Comparison of ENCODE assay signal across 19 cellular contexts in genomic region chr7:3412871-3413270, GRCh38.
"Had no signal": no experiment of that assay in that cellular context is flagged by ENCODE, and none has a peak within 500 bp of the region (broad histone marks: within the 10 kb centered on the region; RNA-seq: fewer than 3 reads in every experiment).

No MANE protein-coding gene starts in this region.

- H3K4me1 Mint-ChIP-seq: memory B cell, natural killer cell had no signal

- DNase-seq: dorsolateral prefrontal cortex; effector CD4-positive, alpha-beta T cell; head of caudate nucleus; left ventricle myocardium superior; lower lobe of right lung; natural killer cell; occipital lobe; ovary; right lobe of liver; small intestine; stimulated activated CD4-positive, alpha-beta T cell treated with anti-CD3 and anti-CD28 coated beads, Interleukin-15, amount 100 ng/mL, for 24 hours; stimulated activated CD4-positive, alpha-beta T cell treated with anti-CD3 and anti-CD28 coated beads, Interleukin-2, amount 100 ng/mL, for 48 hours; stimulated activated naive CD4-positive, alpha-beta T cell; stimulated activated naive CD8-positive, alpha-beta T cell treated with anti-CD3 and anti-CD28 coated beads, Interleukin-15, amount 100 ng/mL, for 72 hours; transverse colon; upper lobe of right lung had no signal

- H3K27ac Mint-ChIP-seq: memory B cell; natural killer cell; stimulated activated naive CD8-positive, alpha-beta T cell treated with anti-CD3 and anti-CD28 coated beads, Interleukin-15, amount 100 ng/mL, for 72 hours had no signal

- H3K9me3 Mint-ChIP-seq: memory B cell; natural killer cell; stimulated activated naive CD8-positive, alpha-beta T cell treated with anti-CD3 and anti-CD28 coated beads, Interleukin-15, amount 100 ng/mL, for 72 hours had no signal

- H3K36me3 ChIP-seq: lower lobe of right lung, ovary, right lobe of liver, suprapubic skin, transverse colon, upper lobe of right lung, vagina had no signal

- H3K27me3 ChIP-seq: ovary, right lobe of liver, transverse colon, upper lobe of right lung, vagina had no signal

- H3K4me3 ChIP-seq: dorsolateral prefrontal cortex, lower lobe of right lung, ovary, right lobe of liver, suprapubic skin, transverse colon, upper lobe of right lung, vagina had no signal

- H3K4me3 Mint-ChIP-seq: memory B cell; natural killer cell; stimulated activated naive CD8-positive, alpha-beta T cell treated with anti-CD3 and anti-CD28 coated beads, Interleukin-15, amount 100 ng/mL, for 72 hours had no signal

- ATAC-seq: left ventricle myocardium superior; lower lobe of right lung; natural killer cell; right lobe of liver; stimulated activated naive CD8-positive, alpha-beta T cell treated with anti-CD3 and anti-CD28 coated beads, Interleukin-15, amount 100 ng/mL, for 72 hours; upper lobe of right lung had no signal

- H3K27ac ChIP-seq: dorsolateral prefrontal cortex, lower lobe of right lung, ovary, right lobe of liver, suprapubic skin, transverse colon, upper lobe of right lung, vagina had no signal

- H3K36me3 Mint-ChIP-seq: memory B cell, natural killer cell had no signal

- H3K4me1 ChIP-seq: lower lobe of right lung, right lobe of liver, suprapubic skin, upper lobe of right lung had no signal

- H3K9me3 ChIP-seq: lower lobe of right lung, ovary, right lobe of liver, suprapubic skin, transverse colon, upper lobe of right lung, vagina had no signal
